Comparison of ENCODE assay signal across 13 cellular contexts in the genomic region with DNA sequence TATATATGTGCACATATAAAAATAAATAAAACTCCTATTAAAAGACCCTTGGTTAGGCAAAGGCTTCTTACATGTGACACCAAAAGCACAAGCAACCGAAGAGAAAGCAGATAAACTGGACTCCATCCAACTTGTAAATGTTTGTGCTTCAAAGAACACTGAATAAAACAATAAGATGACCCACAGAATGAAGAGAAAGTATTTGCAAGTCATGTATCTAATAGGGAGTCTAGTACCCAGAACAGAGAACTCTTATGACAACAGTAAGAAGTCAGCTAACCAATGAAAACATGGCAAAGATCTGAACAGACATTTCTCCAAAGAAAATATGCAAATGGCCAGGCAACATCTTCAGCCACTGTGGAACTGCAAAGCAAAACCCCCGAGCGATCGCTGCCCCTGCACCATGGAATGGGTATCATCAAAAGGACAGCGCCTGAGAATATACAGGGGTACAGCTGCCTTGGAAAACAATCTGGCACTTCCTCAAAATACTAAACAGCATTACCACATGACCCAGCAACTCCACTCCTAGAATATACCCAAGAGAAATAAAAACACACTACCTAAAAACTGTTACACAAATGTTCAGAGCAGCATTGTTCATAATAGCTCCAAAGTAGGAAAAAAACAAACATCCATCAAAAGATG. TPM values are rescaled to one million over a fixed set of nuclear protein-coding genes. Genes with fewer than 3 reads are reported as not detected.
DNase-seq lines count a peak whose midpoint lies in the region; ATAC-seq, FAIRE-seq and TF ChIP-seq lines count a peak whose summit lies in the region.
"Had no signal": no experiment of that assay in that cellular context is flagged by ENCODE, and none has a peak within 500 bp of the region (broad histone marks: within the 10 kb centered on the region; RNA-seq: fewer than 3 reads in every experiment).

No MANE protein-coding gene starts in this region.

- WGBS in A549 (ENCODE audit: missing lambda C conversion rate) = 86% methylated on average over 5 of the region's 5 CpGs

- no peaks in the 10 kb centered on the region for H3K9me3 Mint-ChIP-seq in Calu3 (ENCODE audit: low read depth, unreplicated experiment)
- no peaks in the 10 kb centered on the region for H3K9me3 Mint-ChIP-seq in activated T-helper 2 cell treated with anti-CD3 and anti-CD28 coated beads, Interferon-gamma antibody, Interleukin-2, Interleukin-4, amounts not matched to agents 10 μg/mL and 5 μg/mL and 100 μg/mL, durations not matched to agents 14 hours and 24 hours and 36 hours
- H3K9me3 Mint-ChIP-seq: GM23338 had no signal

- H3K4me1 ChIP-seq in A549 = peaks cover 11% of the 10 kb centered on the region; the same call in 1 of the 3 replicates

- no peak for TF ChIP-seq RAD21 in A549 (conservative IDR thresholded peaks at IDR 0.05 in 1 of 2, IDR thresholded peaks at IDR 0.05 in 1 of 2)

- no peak for TF ChIP-seq POLR2A in A549 (IDR thresholded peaks at IDR 0.05; ENCODE audit: low read length)

- FAIRE-seq in A549 (lab: Jason Lieb, UNC) = no peak
- FAIRE-seq: frontal cortex had no signal

- TF ChIP-seq CTCF in A549 (IDR thresholded peaks at IDR 0.05) (no peak), Calu3 (IDR thresholded peaks at IDR 0.05; ENCODE audit: unreplicated experiment) (no peak)

- intact Hi-C loops in Calu3 (cut with micrococcal nuclease; ENCODE audit: unreplicated experiment) = no loop called here
- intact Hi-C loops in activated T-helper 2 cell treated with anti-CD3 and anti-CD28 coated beads, Interferon-gamma antibody, Interleukin-2, Interleukin-4, amounts not matched to agents 10 μg/mL and 5 μg/mL and 100 μg/mL, durations not matched to agents 14 hours and 24 hours and 36 hours (cut with micrococcal nuclease) = no loop called here

- DNase-seq in A549 (ENCODE audit: low read depth in 1 of 2, low spot score in 1 of 2) = no peak
- no peak for DNase-seq in Calu3
- no peak for DNase-seq in activated T-helper 2 cell treated with anti-CD3 and anti-CD28 coated beads, Interferon-gamma antibody, Interleukin-2, Interleukin-4, amounts not matched to agents 10 μg/mL and 5 μg/mL and 100 μg/mL, durations not matched to agents 14 hours and 24 hours and 36 hours (ENCODE audit: low spot score)
- peak; percentile 52 for DNase-seq in iris pigment epithelial cell (ENCODE audit: low read depth)
- no peak for DNase-seq in NCI-H226
- no peak for DNase-seq in NAMALWA (ENCODE audit: low spot score)
- no peak for DNase-seq in RKO (ENCODE audit: low spot score)
- no peak for DNase-seq in NCI-H446 treated with DMSO at 0.1 percent for 48 hours (lab: John Stamatoyannopoulos, UW)
- DNase-seq: activated CD8-positive, alpha-beta memory T cell treated with anti-CD3 and anti-CD28 coated beads, Interleukin-2, amount 10 ng/mL, durations not matched to agents 7 days and 5 days; AML-193; midbrain had no signal

- ATAC-seq in A549 = no peak
- ATAC-seq: activated CD8-positive, alpha-beta memory T cell treated with anti-CD3 and anti-CD28 coated beads, Interleukin-2, amount 10 ng/mL, durations not matched to agents 7 days and 5 days; GM23338 had no signal

- H3K27me3 Mint-ChIP-seq in Calu3 (ENCODE audit: unreplicated experiment) = no peaks in the 10 kb centered on the region
- H3K27me3 Mint-ChIP-seq in activated T-helper 2 cell treated with anti-CD3 and anti-CD28 coated beads, Interferon-gamma antibody, Interleukin-2, Interleukin-4, amounts not matched to agents 10 μg/mL and 5 μg/mL and 100 μg/mL, durations not matched to agents 14 hours and 24 hours and 36 hours (ENCODE audit: low read depth) = no peaks in the 10 kb centered on the region
- H3K27me3 Mint-ChIP-seq: activated CD8-positive, alpha-beta memory T cell treated with anti-CD3 and anti-CD28 coated beads, Interleukin-2, amount 10 ng/mL, durations not matched to agents 7 days and 5 days had no signal

- peak overlapping the region; percentile 20 for H3K27ac Mint-ChIP-seq in Calu3 (ENCODE audit: unreplicated experiment)
- H3K27ac Mint-ChIP-seq in activated T-helper 2 cell treated with anti-CD3 and anti-CD28 coated beads, Interferon-gamma antibody, Interleukin-2, Interleukin-4, amounts not matched to agents 10 μg/mL and 5 μg/mL and 100 μg/mL, durations not matched to agents 14 hours and 24 hours and 36 hours = peak overlapping the region; percentile 14
- H3K27ac Mint-ChIP-seq: GM23338 had no signal

- peaks cover 27% of the 10 kb centered on the region for H3K4me1 Mint-ChIP-seq in Calu3 (ENCODE audit: low read depth, unreplicated experiment)
- peaks cover 62% of the 10 kb centered on the region for H3K4me1 Mint-ChIP-seq in activated T-helper 2 cell treated with anti-CD3 and anti-CD28 coated beads, Interferon-gamma antibody, Interleukin-2, Interleukin-4, amounts not matched to agents 10 μg/mL and 5 μg/mL and 100 μg/mL, durations not matched to agents 14 hours and 24 hours and 36 hours (ENCODE audit: low read depth)

- H3K36me3 Mint-ChIP-seq in Calu3 (ENCODE audit: insufficient read depth, unreplicated experiment) = peaks cover 54% of the 10 kb centered on the region
- peaks cover 61% of the 10 kb centered on the region for H3K36me3 Mint-ChIP-seq in activated T-helper 2 cell treated with anti-CD3 and anti-CD28 coated beads, Interferon-gamma antibody, Interleukin-2, Interleukin-4, amounts not matched to agents 10 μg/mL and 5 μg/mL and 100 μg/mL, durations not matched to agents 14 hours and 24 hours and 36 hours (ENCODE audit: low read depth)

- H3K4me3 Mint-ChIP-seq in Calu3 (ENCODE audit: low read depth, unreplicated experiment) = no peak overlapping the region
- no peak overlapping the region for H3K4me3 Mint-ChIP-seq in activated T-helper 2 cell treated with anti-CD3 and anti-CD28 coated beads, Interferon-gamma antibody, Interleukin-2, Interleukin-4, amounts not matched to agents 10 μg/mL and 5 μg/mL and 100 μg/mL, durations not matched to agents 14 hours and 24 hours and 36 hours (ENCODE audit: low read depth)
- H3K4me3 Mint-ChIP-seq: activated CD8-positive, alpha-beta memory T cell treated with anti-CD3 and anti-CD28 coated beads, Interleukin-2, amount 10 ng/mL, durations not matched to agents 7 days and 5 days; GM23338 had no signal

- no peak overlapping the region for H3K4me3 ChIP-seq in A549
- H3K4me3 ChIP-seq: GM23338 had no signal

- H3K9me3 ChIP-seq in A549 = no peaks in the 10 kb centered on the region

- H3K27ac ChIP-seq in A549 = no peak overlapping the region

- CTCF ChIA-PET in A549 (lab: Yijun Ruan, JAX) = no interaction called here
- CTCF ChIA-PET in Calu3 (lab: Charles Lee) = no interaction called here

- H3K4me2 ChIP-seq in A549 = no peak overlapping the region
- H3K4me2 ChIP-seq: GM23338 had no signal

- POLR2A ChIA-PET in A549 (lab: Yijun Ruan, JAX) = no interaction called here

- BruUV-seq in Calu3 (replicated peaks; lab: Mats Ljungman, UMichigan) = no TSS peak

- no peak for TF ChIP-seq EP300 in A549 (IDR thresholded peaks at IDR 0.05)

TF ChIP-seq in A549, 52 proteins besides CTCF, POLR2A, EP300 and RAD21:
- TF ChIP-seq NFE2L2 (conservative IDR thresholded peaks at IDR 0.05; ENCODE audit: low read length) (0 out of 2 replicates have a peak, but pooled peaks have one; percentile 28), NPAS2 (CRISPR knock-in tag; IDR thresholded peaks at IDR 0.05; ENCODE audit: borderline replicate concordance) (no peak), CEBPB (IDR thresholded peaks at IDR 0.05) (no peak), CHD4 (IDR thresholded peaks at IDR 0.05; ENCODE audit: borderline replicate concordance) (no peak), RNF2 (IDR thresholded peaks at IDR 0.05; ENCODE audit: borderline replicate concordance, low read depth) (no peak)
- TF ChIP-seq, protein P1, sequence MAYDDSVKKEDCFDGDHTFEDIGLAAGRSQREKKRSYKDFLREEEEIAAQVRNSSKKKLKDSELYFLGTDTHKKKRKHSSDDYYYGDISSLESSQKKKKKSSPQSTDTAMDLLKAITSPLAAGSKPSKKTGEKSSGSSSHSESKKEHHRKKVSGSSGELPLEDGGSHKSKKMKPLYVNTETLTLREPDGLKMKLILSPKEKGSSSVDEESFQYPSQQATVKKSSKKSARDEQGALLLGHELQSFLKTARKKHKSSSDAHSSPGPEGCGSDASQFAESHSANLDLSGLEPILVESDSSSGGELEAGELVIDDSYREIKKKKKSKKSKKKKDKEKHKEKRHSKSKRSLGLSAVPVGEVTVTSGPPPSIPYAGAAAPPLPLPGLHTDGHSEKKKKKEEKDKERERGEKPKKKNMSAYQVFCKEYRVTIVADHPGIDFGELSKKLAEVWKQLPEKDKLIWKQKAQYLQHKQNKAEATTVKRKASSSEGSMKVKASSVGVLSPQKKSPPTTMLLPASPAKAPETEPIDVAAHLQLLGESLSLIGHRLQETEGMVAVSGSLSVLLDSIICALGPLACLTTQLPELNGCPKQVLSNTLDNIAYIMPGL (CRISPR knock-in tag; IDR thresholded peaks at IDR 0.05; ENCODE audit: borderline replicate concordance) = no peak

RNA-seq across cellular contexts. Expression of a gene that starts 17.2 kb away (rescaled TPM):
- polyA plus RNA-seq in A549 (2011; rRNA removed) = 3.7 and 4.8 TPM in 2 replicates
- polyA plus RNA-seq in A549 (2012; cell fraction: cytosol; rRNA removed) = 7.0 and 7.1 TPM in 2 replicates
- 21.6 and 26.4 TPM in 2 replicates for polyA plus RNA-seq in A549 (2012; cell fraction: nucleus; rRNA removed)
- polyA plus RNA-seq in A549 (2017; fragmentation: RNase III; extraction: RNeasy Plus Mini Kit Qiagen cat#74134 plus additional on column Dnase treatment) = 11.4 to 11.7 TPM (median 11.5 TPM) in 3 replicates
- polyA minus RNA-seq in A549 (2011; rRNA and poly(A)+ RNA removed) = 3.4 and 5.5 TPM in 2 replicates
- total RNA-seq in Calu3 (2022) = 38.8 and 41.4 TPM in 2 replicates
- 41.3 and 46.2 TPM in 2 replicates for total RNA-seq in activated T-helper 2 cell treated with anti-CD3 and anti-CD28 coated beads, Interferon-gamma antibody, Interleukin-2, Interleukin-4, amounts not matched to agents 10 μg/mL and 5 μg/mL and 100 μg/mL, durations not matched to agents 14 hours and 24 hours and 36 hours

RNA-seq across cellular contexts. Expression of a gene that starts 43.2 kb away (rescaled TPM):
- polyA plus RNA-seq in A549 (2011; rRNA removed) (8.6 and 12.3 TPM in 2 replicates), A549 (2017; fragmentation: RNase III; extraction: RNeasy Plus Mini Kit Qiagen cat#74134 plus additional on column Dnase treatment) (8.5 to 9.5 TPM (median 8.9 TPM) in 3 replicates)
- 7.4 and 9.0 TPM in 2 replicates for polyA plus RNA-seq in A549 (2012; cell fraction: cytosol; rRNA removed)
- polyA plus RNA-seq in A549 (2012; cell fraction: nucleus; rRNA removed) = 11.1 and 11.7 TPM in 2 replicates
- polyA minus RNA-seq in A549 (2011; rRNA and poly(A)+ RNA removed) = 10.9 and 14.4 TPM in 2 replicates
- total RNA-seq in Calu3 (2022) = 28.1 and 30.0 TPM in 2 replicates
- 25.2 and 25.6 TPM in 2 replicates for total RNA-seq in activated T-helper 2 cell treated with anti-CD3 and anti-CD28 coated beads, Interferon-gamma antibody, Interleukin-2, Interleukin-4, amounts not matched to agents 10 μg/mL and 5 μg/mL and 100 μg/mL, durations not matched to agents 14 hours and 24 hours and 36 hours
